ENCODE assay signal across 17 cellular contexts in the genomic region with DNA sequence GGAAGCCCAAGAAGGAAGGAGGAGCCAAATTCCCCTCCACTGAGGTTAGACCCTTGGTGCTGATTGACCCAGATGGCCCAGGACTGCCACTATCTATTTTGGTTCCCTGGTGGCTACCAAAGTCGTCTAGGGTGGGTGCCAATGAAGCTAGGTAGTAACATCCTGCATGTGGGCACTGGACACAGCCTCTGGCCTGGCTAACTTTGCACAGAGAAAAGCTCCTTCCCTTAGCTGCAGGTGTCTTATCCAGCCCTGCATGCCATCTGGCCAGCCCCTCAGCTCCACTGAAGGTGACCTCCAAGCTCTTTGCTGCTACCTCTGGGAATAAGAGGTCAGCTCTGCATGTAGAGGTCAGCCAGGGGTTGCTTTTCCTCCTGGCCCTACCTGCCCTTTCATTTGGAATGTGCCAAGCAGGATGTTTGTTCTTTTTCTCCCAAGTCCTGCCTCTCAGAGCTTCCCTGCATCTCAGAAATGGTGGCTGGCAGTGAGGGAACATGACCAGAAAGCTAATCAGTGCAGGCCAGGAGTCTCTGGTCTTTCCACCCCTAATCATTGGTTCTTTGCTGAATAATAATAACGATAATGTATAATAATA. TPM values are rescaled to one million over a fixed set of nuclear protein-coding genes. Genes with fewer than 3 reads are reported as not detected.
"Had no signal": no experiment of that assay in that cellular context is flagged by ENCODE, and none has a peak within 500 bp of the region (broad histone marks: within the 10 kb centered on the region; RNA-seq: fewer than 3 reads in every experiment).

No MANE protein-coding gene starts in this region.

- H3K27ac Mint-ChIP-seq: activated naive CD8-positive, alpha-beta T cell treated with anti-CD3 and anti-CD28 coated beads, Interleukin-2, amount 10 ng/mL, durations not matched to agents 7 days and 5 days; activated T-helper 17 cell treated with anti-CD3 and anti-CD28 coated beads, Interleukin-2, amount 50 U/mL, for 72 hours; naive thymus-derived CD4-positive, alpha-beta T cell; progenitor cell of endocrine pancreas; WTC11 had no signal

- DNase-seq: activated naive CD4-positive, alpha-beta T cell treated with Interleukin-2 at 50 U/mL for 16 hours; activated naive CD8-positive, alpha-beta T cell treated with anti-CD3 and anti-CD28 coated beads, Interleukin-2, amount 10 ng/mL, durations not matched to agents 7 days and 5 days; activated T-cell treated with anti-CD3 and anti-CD28 coated beads, Interleukin-2, amount 50 U/mL, for 1 hour; amniotic stem cell; cortex of kidney; heart right ventricle; left colon; lower lobe of right lung; naive thymus-derived CD4-positive, alpha-beta T cell; stimulated activated CD4-positive, alpha-beta T cell treated with anti-CD3 and anti-CD28 coated beads, Interleukin-1b, Interleukin-23, amount 100 ng/mL, for 48 hours; stimulated activated naive CD8-positive, alpha-beta T cell treated with anti-CD3 and anti-CD28 coated beads, Interleukin-15, amount 100 ng/mL, for 72 hours; T-helper 9 cell; transverse colon; uterus had no signal

- ATAC-seq: activated T-helper 17 cell treated with anti-CD3 and anti-CD28 coated beads, Interleukin-2, amount 50 U/mL, for 72 hours; heart right ventricle; left colon; lower lobe of right lung; naive thymus-derived CD4-positive, alpha-beta T cell; stimulated activated naive CD8-positive, alpha-beta T cell treated with anti-CD3 and anti-CD28 coated beads, Interleukin-15, amount 100 ng/mL, for 72 hours; WTC11 had no signal

- H3K9me3 Mint-ChIP-seq: activated naive CD8-positive, alpha-beta T cell treated with anti-CD3 and anti-CD28 coated beads, Interleukin-2, amount 10 ng/mL, durations not matched to agents 7 days and 5 days; activated T-helper 17 cell treated with anti-CD3 and anti-CD28 coated beads, Interleukin-2, amount 50 U/mL, for 72 hours; naive thymus-derived CD4-positive, alpha-beta T cell; stimulated activated naive CD8-positive, alpha-beta T cell treated with anti-CD3 and anti-CD28 coated beads, Interleukin-15, amount 100 ng/mL, for 72 hours; WTC11 had no signal

- H3K36me3 ChIP-seq: uterus had no signal

- H3K27me3 ChIP-seq: heart right ventricle, transverse colon, uterus had no signal

- H3K9me3 ChIP-seq: heart right ventricle, lower lobe of right lung, transverse colon, uterus had no signal

- H3K4me3 Mint-ChIP-seq: activated naive CD8-positive, alpha-beta T cell treated with anti-CD3 and anti-CD28 coated beads, Interleukin-2, amount 10 ng/mL, durations not matched to agents 7 days and 5 days; activated T-helper 17 cell treated with anti-CD3 and anti-CD28 coated beads, Interleukin-2, amount 50 U/mL, for 72 hours; naive thymus-derived CD4-positive, alpha-beta T cell; stimulated activated naive CD8-positive, alpha-beta T cell treated with anti-CD3 and anti-CD28 coated beads, Interleukin-15, amount 100 ng/mL, for 72 hours; WTC11 had no signal

- H3K27ac ChIP-seq: heart right ventricle, lower lobe of right lung, uterus had no signal

- H3K4me3 ChIP-seq: heart right ventricle, lower lobe of right lung, transverse colon, uterus had no signal

- H3K36me3 Mint-ChIP-seq: activated naive CD8-positive, alpha-beta T cell treated with anti-CD3 and anti-CD28 coated beads, Interleukin-2, amount 10 ng/mL, durations not matched to agents 7 days and 5 days; naive thymus-derived CD4-positive, alpha-beta T cell had no signal

- H3K27me3 Mint-ChIP-seq: activated T-helper 17 cell treated with anti-CD3 and anti-CD28 coated beads, Interleukin-2, amount 50 U/mL, for 72 hours; naive thymus-derived CD4-positive, alpha-beta T cell; progenitor cell of endocrine pancreas; stimulated activated naive CD8-positive, alpha-beta T cell treated with anti-CD3 and anti-CD28 coated beads, Interleukin-15, amount 100 ng/mL, for 72 hours had no signal

RNA-seq across cellular contexts. Expression of a gene that starts 34.0 kb away (rescaled TPM):
- polyA plus RNA-seq: naive thymus-derived CD4-positive, alpha-beta T cell had no signal
